Comparison of ENCODE assay signal across 16 cellular contexts in the genomic region with DNA sequence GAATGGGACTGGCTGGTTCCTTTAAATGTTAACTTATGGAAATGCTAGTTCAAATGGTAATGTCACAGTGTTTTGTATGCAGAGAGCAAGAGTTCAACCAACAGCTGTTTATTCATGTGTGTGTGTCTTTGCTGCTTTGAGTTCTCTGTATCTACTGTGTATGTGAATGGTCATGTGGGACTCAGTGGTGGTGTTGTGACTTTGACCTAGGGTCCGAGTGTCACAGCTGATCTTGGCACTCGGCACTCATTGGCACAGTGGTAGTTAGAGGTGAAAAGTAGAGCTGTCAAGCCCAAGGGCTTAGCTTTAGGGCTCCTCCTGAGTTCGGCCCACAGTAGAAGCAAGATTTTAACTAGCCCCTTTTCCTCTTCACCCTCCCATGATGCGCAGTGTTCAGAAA.
DNase-seq lines count a peak whose midpoint lies in the region; ATAC-seq, FAIRE-seq and TF ChIP-seq lines count a peak whose summit lies in the region.
"Had no signal": no experiment of that assay in that cellular context is flagged by ENCODE, and none has a peak within 500 bp of the region (broad histone marks: within the 10 kb centered on the region; RNA-seq: fewer than 3 reads in every experiment).

No MANE protein-coding gene starts in this region.

- no peak overlapping the region for H3K4me3 Mint-ChIP-seq in stimulated activated memory B cell treated with anti-CD40 and anti-IgM and Interleukin-4, amounts not matched to agents 10 μg/mL and 1 μg/mL and 100 μg/mL, for 72 hours
- H3K4me3 Mint-ChIP-seq: CD14-positive monocyte; CD8-positive, alpha-beta T cell had no signal

- no peak overlapping the region for H3K4me2 ChIP-seq in HepG2 (ENCODE audit: low read depth, low read length)
- no peak overlapping the region for H3K4me2 ChIP-seq in osteoblast (ENCODE audit: insufficient read depth, low read length)

- H3K9me3 Mint-ChIP-seq in stimulated activated memory B cell treated with anti-CD40 and anti-IgM and Interleukin-4, amounts not matched to agents 10 μg/mL and 1 μg/mL and 100 μg/mL, for 72 hours = no peaks in the 10 kb centered on the region
- H3K9me3 Mint-ChIP-seq: CD8-positive, alpha-beta T cell had no signal

- H3K4me1 ChIP-seq in liver (ENCODE audit: control insufficient read depth in 4 of 4, insufficient read depth in 4 of 4, low read length in 3 of 4) (no peaks in the 10 kb centered on the region), HepG2 (ENCODE audit: insufficient read depth, low read length) (no peaks in the 10 kb centered on the region), stomach (peaks cover 16 to 48% (median 22%) of the 10 kb centered on the region in 4 donors), osteoblast (ENCODE audit: insufficient read depth, low read length) (no peaks in the 10 kb centered on the region)

- H3K9me3 ChIP-seq in liver (ENCODE audit: control insufficient read depth in 4 of 4, low read length in 3 of 4) = no peaks in the 10 kb centered on the region
- H3K9me3 ChIP-seq in HepG2 (ENCODE audit: low read length) = no peaks in the 10 kb centered on the region
- peaks cover 0 to 14% (median 8%) of the 10 kb centered on the region in 4 donors for H3K9me3 ChIP-seq in stomach
- no peaks in the 10 kb centered on the region for H3K9me3 ChIP-seq in osteoblast (ENCODE audit: low read depth, low read length)

- no peak overlapping the region for H2AFZ ChIP-seq in HepG2 (ENCODE audit: low read length)
- no peak overlapping the region for H2AFZ ChIP-seq in osteoblast (ENCODE audit: low read length)

- H3K9ac ChIP-seq in liver (ENCODE audit: low read depth in 1 of 2, low read length in 2 of 2) = no peak overlapping the region
- no peak overlapping the region for H3K9ac ChIP-seq in HepG2 (ENCODE audit: insufficient read depth, low read depth, low read length)

- no peak for DNase-seq in HepG2 (ENCODE audit: low spot score)
- DNase-seq in left lobe of liver (ENCODE audit: low spot score) = peak; percentile 69
- DNase-seq in stomach = no peak
- DNase-seq in osteoblast (ENCODE audit: insufficient read length, low spot score, missing footprints) = no peak
- DNase-seq in brain microvascular endothelial cell = no peak
- DNase-seq: CD8-positive, alpha-beta T cell; COR-L47; DND-41; GDM1 had no signal

- no peaks in the 10 kb centered on the region for H3K36me3 Mint-ChIP-seq in stimulated activated memory B cell treated with anti-CD40 and anti-IgM and Interleukin-4, amounts not matched to agents 10 μg/mL and 1 μg/mL and 100 μg/mL, for 72 hours
- H3K36me3 Mint-ChIP-seq: CD14-positive monocyte; CD8-positive, alpha-beta T cell had no signal

- no peak for FAIRE-seq in HepG2 (lab: Jason Lieb, UNC)
- FAIRE-seq: GM12892, HTR-8/SVneo had no signal

- POLR2A ChIA-PET in HepG2 (lab: Yijun Ruan, JAX) = no interaction called here

- H3K36me3 ChIP-seq in liver (ENCODE audit: control insufficient read depth in 4 of 4, insufficient read depth in 3 of 4, low read depth in 1 of 4, low read length in 3 of 4) (no peaks in the 10 kb centered on the region), HepG2 (replicated peaks in 1 of 2; ENCODE audit: control insufficient read depth in 1 of 2, insufficient read depth in 2 of 2, low read length in 2 of 2) (no peaks in the 10 kb centered on the region), stomach (peaks cover 0 to 35% (median 33%) of the 10 kb centered on the region in 4 donors), osteoblast (ENCODE audit: insufficient read depth, low read length) (peaks cover 41% of the 10 kb centered on the region), brain microvascular endothelial cell (replicated peaks) (peaks cover 2% of the 10 kb centered on the region)

- H3K4me3 ChIP-seq in liver (ENCODE audit: low read depth in 1 of 3, low read length in 3 of 3) = no peak overlapping the region
- no peak overlapping the region for H3K4me3 ChIP-seq in HepG2 (replicated peaks in 1 of 3; ENCODE audit: insufficient read depth in 1 of 3, low read depth in 2 of 3, low read length in 3 of 3)
- no peak overlapping the region for H3K4me3 ChIP-seq in stomach
- no peak overlapping the region for H3K4me3 ChIP-seq in osteoblast (ENCODE audit: insufficient read depth, low read length)
- H3K4me3 ChIP-seq in brain microvascular endothelial cell (ENCODE audit: low read depth, low read length) = no peak overlapping the region

- H4K20me1 ChIP-seq in HepG2 (ENCODE audit: insufficient read depth, low read length) = no peaks in the 10 kb centered on the region
- no peaks in the 10 kb centered on the region for H4K20me1 ChIP-seq in osteoblast (ENCODE audit: insufficient read depth, low read length)

- WGBS in liver = 69% methylated on average over 4 of the region's 4 CpGs
- WGBS in HepG2 (ENCODE audit: low lambda C conversion rate) = 32% methylated on average over 4 of the region's 4 CpGs
- 84 to 95% (median 89%) methylated on average over 4 of the region's 4 CpGs for WGBS in stomach, 5 donors

- TF ChIP-seq POLR2A in HepG2 (IDR thresholded peaks at IDR 0.05; ENCODE audit: insufficient read depth in 1 of 2, low read depth in 2 of 2, low read length in 2 of 2) (no peak), stomach (IDR thresholded peaks at IDR 0.05) (no peak)

- intact Hi-C loops in HepG2 (cut with micrococcal nuclease; ENCODE audit: unreplicated experiment) (no loop called here), stomach (cut with DNase I; ENCODE audit: low total_unique reads) (no loop called here)

- TF ChIP-seq RAD21 in liver (IDR thresholded peaks at IDR 0.05) (no peak), HepG2 (CRISPR knock-in tag; IDR thresholded peaks at IDR 0.05) (no peak)

- peaks cover 4% of the 10 kb centered on the region for H3K27me3 Mint-ChIP-seq in stimulated activated memory B cell treated with anti-CD40 and anti-IgM and Interleukin-4, amounts not matched to agents 10 μg/mL and 1 μg/mL and 100 μg/mL, for 72 hours

- in situ Hi-C loops in HepG2 (cut with HindIII; ENCODE audit: extremely low pct_ligation_motif_present, low pct_unique_long_range_greater_than_20kb) (no loop called here), brain microvascular endothelial cell (cut with HindIII; ENCODE audit: low pct_ligation_motif_present, low sequenced_read_pairs) (no loop called here)

- H3K27ac ChIP-seq in liver (ENCODE audit: low read depth in 1 of 2, low read length in 2 of 2) (no peak overlapping the region), HepG2 (ENCODE audit: extremely low read length, insufficient read depth, low read length) (no peak overlapping the region), stomach (peak overlapping the region in 3 of 5 donors; percentile 24 to 83 (median 25)), osteoblast (ENCODE audit: low read depth, low read length) (no peak overlapping the region), brain microvascular endothelial cell (no peak overlapping the region)
- H3K27ac ChIP-seq: 22Rv1 had no signal

- CTCF ChIA-PET in HepG2 (lab: Yijun Ruan, JAX; ENCODE audit: low intra/inter-chr PET ratio, low total read pairs) = no interaction called here

- H3K79me2 ChIP-seq in HepG2 (ENCODE audit: insufficient read depth, low read length) = no peaks in the 10 kb centered on the region
- H3K79me2 ChIP-seq in osteoblast (ENCODE audit: insufficient read depth, low read length) = no peaks in the 10 kb centered on the region

- TF ChIP-seq EP300 in HepG2 (IDR thresholded peaks at IDR 0.05; ENCODE audit: low read depth in 2 of 2, low read length in 2 of 2) = no peak
- TF ChIP-seq EP300 in HepG2 (CRISPR knock-in tag; IDR thresholded peaks at IDR 0.05; ENCODE audit: borderline replicate concordance) = no peak
- TF ChIP-seq EP300 in stomach (IDR thresholded peaks at IDR 0.05) = no peak

- H3K4me1 Mint-ChIP-seq in stimulated activated memory B cell treated with anti-CD40 and anti-IgM and Interleukin-4, amounts not matched to agents 10 μg/mL and 1 μg/mL and 100 μg/mL, for 72 hours = no peaks in the 10 kb centered on the region
- H3K4me1 Mint-ChIP-seq: CD14-positive monocyte had no signal

- ATAC-seq in HepG2 (no peak), left lobe of liver (peak; percentile 86)
- ATAC-seq in stimulated activated memory B cell treated with anti-CD40 and anti-IgM and Interleukin-4, amounts not matched to agents 10 μg/mL and 1 μg/mL and 100 μg/mL, for 72 hours = no peak
- ATAC-seq: CD8-positive, alpha-beta T cell; HCT116 had no signal

- TF ChIP-seq CTCF in liver (IDR thresholded peaks at IDR 0.05; ENCODE audit: low read depth, low read length, missing input control) (no peak), HepG2 (CRISPR knock-in tag; IDR thresholded peaks at IDR 0.05) (no peak), stomach (IDR thresholded peaks at IDR 0.05) (no peak), osteoblast (IDR thresholded peaks at IDR 0.05; ENCODE audit: extremely low read depth, low read depth, low read length) (no peak), brain microvascular endothelial cell (IDR thresholded peaks at IDR 0.05; ENCODE audit: low read depth, low read length, missing control alignments) (no peak)

- no TSS peak for BruUV-seq in HepG2 (replicated peaks; lab: Mats Ljungman, UMichigan)

- H3K27ac Mint-ChIP-seq in stimulated activated memory B cell treated with anti-CD40 and anti-IgM and Interleukin-4, amounts not matched to agents 10 μg/mL and 1 μg/mL and 100 μg/mL, for 72 hours = no peak overlapping the region
- H3K27ac Mint-ChIP-seq: CD14-positive monocyte; CD8-positive, alpha-beta T cell had no signal

- H3K27me3 ChIP-seq in liver (ENCODE audit: control insufficient read depth in 4 of 4, insufficient read depth in 4 of 4, low read length in 3 of 4) (no peaks in the 10 kb centered on the region), HepG2 (ENCODE audit: control insufficient read depth in 1 of 2, insufficient read depth in 2 of 2, low read length in 2 of 2) (peaks cover 0 to 5% of the 10 kb centered on the region in 2 experiments; a peak in 1 of 5 replicates), stomach (no peaks in the 10 kb centered on the region), osteoblast (ENCODE audit: insufficient read depth, low read length) (no peaks in the 10 kb centered on the region), brain microvascular endothelial cell (replicated peaks) (no peaks in the 10 kb centered on the region)

TF ChIP-seq in liver, 16 proteins besides CTCF, POLR2A, EP300 and RAD21 (continues in another document):
- TF ChIP-seq, protein P1, sequence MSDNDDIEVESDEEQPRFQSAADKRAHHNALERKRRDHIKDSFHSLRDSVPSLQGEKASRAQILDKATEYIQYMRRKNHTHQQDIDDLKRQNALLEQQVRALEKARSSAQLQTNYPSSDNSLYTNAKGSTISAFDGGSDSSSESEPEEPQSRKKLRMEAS (IDR thresholded peaks at IDR 0.05) = no peak

TF ChIP-seq in HepG2, 621 proteins besides CTCF, POLR2A, EP300 and RAD21 (continues in another document):
- TF ChIP-seq FOXK1 (CRISPR knock-in tag; IDR thresholded peaks at IDR 0.05; ENCODE audit: borderline replicate concordance, low read depth) = no peak

Comparison
In these comparisons a context has a peak if more than half of its experiments do, and no peak if none do; other contexts are left out.
1. H3K27ac ChIP-seq: peak in stomach (3 of 5); none in liver (0 of 2), HepG2 (single experiment), osteoblast (single experiment) and brain microvascular endothelial cell (single experiment).